In the genomic region with DNA sequence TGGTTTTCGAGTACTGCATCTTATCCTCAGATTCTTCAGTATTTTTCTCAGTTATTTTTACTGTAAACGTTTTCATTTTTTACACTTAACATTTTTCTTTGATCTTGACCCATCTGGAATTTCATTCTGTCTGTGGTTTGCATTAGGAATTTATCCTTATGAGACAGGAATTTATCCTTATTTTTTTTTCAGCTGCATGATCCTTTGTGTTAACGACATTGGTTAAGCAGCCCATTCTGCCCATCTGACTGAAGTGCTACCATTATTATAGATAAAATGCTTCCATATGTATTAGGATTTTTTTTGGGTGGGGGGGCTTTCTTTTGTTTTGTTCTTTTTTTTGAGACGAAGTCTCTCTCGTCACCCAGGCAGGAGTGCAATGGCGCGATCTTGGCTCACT, we compare ENCODE assay signal across 25 cellular contexts. TPM values are rescaled to one million over a fixed set of nuclear protein-coding genes. Genes with fewer than 3 reads are reported as not detected.
DNase-seq lines count a peak whose midpoint lies in the region; ATAC-seq, FAIRE-seq and TF ChIP-seq lines count a peak whose summit lies in the region.
"Had no signal": no experiment of that assay in that cellular context is flagged by ENCODE, and none has a peak within 500 bp of the region (broad histone marks: within the 10 kb centered on the region; RNA-seq: fewer than 3 reads in every experiment).

No MANE protein-coding gene starts in this region.

- H3K27ac ChIP-seq in smooth muscle cell (ENCODE audit: low read depth), result no peak overlapping the region
- no peak overlapping the region for H3K27ac ChIP-seq in kidney (ENCODE audit: low read depth in 2 of 2, low read length in 2 of 2)
- H3K27ac ChIP-seq: psoas muscle, spleen had no signal

- no peak for ATAC-seq in GM19455 (IDR thresholded peaks at IDR 0.05; ENCODE audit: unreplicated experiment)
- ATAC-seq: psoas muscle, WTC11 had no signal

- H3K4me2 ChIP-seq in smooth muscle cell, result peak overlapping the region; percentile 23

- no peaks in the 10 kb centered on the region for H3F3A ChIP-seq in smooth muscle cell (ENCODE audit: low read depth)

- DNase-seq in ELR (ENCODE audit: low read depth) (peak; percentile 17), SW480 (ENCODE audit: low spot score) (peak; percentile 31), fibroblast of peridontal ligament (ENCODE audit: extremely low read depth) (peak; percentile 83), smooth muscle cell (lab: John Stamatoyannopoulos, UW; ENCODE audit: unreplicated experiment) (no peak), DMS153 (lab: John Stamatoyannopoulos, UW) (no peak), kidney (no peak)
- DNase-seq: activated CD8-positive, alpha-beta memory T cell treated with anti-CD3 and anti-CD28 coated beads for 24 hours; activated naive CD8-positive, alpha-beta T cell treated with anti-CD3 and anti-CD28 coated beads, Interleukin-2, amount 10 ng/mL, durations not matched to agents 7 days and 5 days; hippocampal formation; mesendoderm; MV-4-11; NCI-H2029; NCI-H446 treated with DMSO at 0.1 percent for 48 hours; nephron progenitor cell; NK-92 treated with Interleukin-12 subunit alpha and Interleukin-12 subunit beta, amount 100 ng/mL, for 24 hours; psoas muscle; spleen; substantia nigra; T-helper 1 cell had no signal

- no peak for TF ChIP-seq CTCF in smooth muscle cell (IDR thresholded peaks at IDR 0.05; ENCODE audit: borderline replicate concordance, insufficient read depth, poor library complexity, severe bottlenecking)
- no peak for TF ChIP-seq CTCF in kidney (IDR thresholded peaks at IDR 0.05; ENCODE audit: borderline replicate concordance, extremely low read depth, insufficient read depth)

- WGBS in smooth muscle cell (ENCODE audit: low lambda C conversion rate), result 75% methylated on average over 7 of the region's 7 CpGs

- H3K27me3 ChIP-seq in smooth muscle cell (ENCODE audit: low read depth), result no peaks in the 10 kb centered on the region
- H3K27me3 ChIP-seq: spleen had no signal

- no peaks in the 10 kb centered on the region for H3K4me1 ChIP-seq in smooth muscle cell (ENCODE audit: low read depth)
- H3K4me1 ChIP-seq in kidney (ENCODE audit: control insufficient read depth in 1 of 2, insufficient read depth in 1 of 2, low read depth in 1 of 2, low read length in 2 of 2), result peaks cover 3 to 5% of the 10 kb centered on the region in 2 donors

- H3K9me3 ChIP-seq in smooth muscle cell (replicated peaks; ENCODE audit: low read depth) (no peaks in the 10 kb centered on the region), kidney (ENCODE audit: control insufficient read depth in 1 of 2, low read length in 2 of 2) (no peaks in the 10 kb centered on the region)
- H3K9me3 ChIP-seq: psoas muscle, spleen had no signal

- no peak overlapping the region for H2AFZ ChIP-seq in smooth muscle cell (ENCODE audit: low read depth)

- H3K9ac ChIP-seq in smooth muscle cell (ENCODE audit: low read depth), result no peak overlapping the region
- H3K9ac ChIP-seq in kidney (ENCODE audit: low read length in 2 of 2), result no peak overlapping the region

- H3K4me3 ChIP-seq in smooth muscle cell (no peak overlapping the region), kidney (ENCODE audit: low read length in 2 of 2) (no peak overlapping the region)
- H3K4me3 ChIP-seq: psoas muscle, spleen had no signal

- H3K79me2 ChIP-seq in smooth muscle cell (ENCODE audit: low read depth), result no peaks in the 10 kb centered on the region

- H3K36me3 ChIP-seq in smooth muscle cell (ENCODE audit: low read depth) (no peaks in the 10 kb centered on the region), kidney (ENCODE audit: control insufficient read depth in 1 of 2, insufficient read depth in 2 of 2, low read length in 2 of 2) (no peaks in the 10 kb centered on the region)

- no peaks in the 10 kb centered on the region for H4K20me1 ChIP-seq in smooth muscle cell (ENCODE audit: low read depth)

- intact Hi-C loops in kidney (cut with DNase I), result no loop called here

- no peak for FAIRE-seq in kidney (lab: Jason Lieb, UNC)
- FAIRE-seq: GM18507, H54 had no signal

RNA-seq across cellular contexts. Expression of a gene that starts 41.0 kb away (rescaled TPM):
- total RNA-seq in smooth muscle cell (7.3 and 10.0 TPM in 2 replicates), kidney (107 TPM)
- polyA plus RNA-seq in smooth muscle cell (9.4 and 22.1 TPM in 2 replicates), kidney (ENCODE audit: insufficient read depth, low read depth, low replicate concordance) (14.3 TPM)

RNA-seq across cellular contexts. Expression of a gene that starts 52.6 kb away (rescaled TPM):
- total RNA-seq in smooth muscle cell, result not detected in 2 replicates
- not detected in 2 replicates for polyA plus RNA-seq in smooth muscle cell
- 3.0 TPM for total RNA-seq in kidney
- polyA plus RNA-seq in kidney (ENCODE audit: insufficient read depth, low read depth, low replicate concordance), result not detected
- total RNA-seq: activated naive CD8-positive, alpha-beta T cell treated with anti-CD3 and anti-CD28 coated beads, Interleukin-2, amount 10 ng/mL, durations not matched to agents 7 days and 5 days; activated T-helper 1 cell treated with anti-CD3 and anti-CD28 coated beads, Interleukin-12 subunit alpha, Interleukin-12 subunit beta, Interleukin-2, Interleukin-4 antibody, amounts not matched to agents 30 ng/mL and 10 ng/mL and 1 ng/mL, durations not matched to agents 14 hours and 24 hours and 36 hours; cardiac septum; psoas muscle; WTC11 had no signal

Comparison
In these comparisons a context has a peak if more than half of its experiments do, and no peak if none do; other contexts are left out.
1. DNase-seq: peak in ELR (single experiment), SW480 (single experiment) and fibroblast of peridontal ligament (single experiment); none in smooth muscle cell (single experiment), DMS153 (single experiment) and kidney (single experiment).